In the genomic region with DNA sequence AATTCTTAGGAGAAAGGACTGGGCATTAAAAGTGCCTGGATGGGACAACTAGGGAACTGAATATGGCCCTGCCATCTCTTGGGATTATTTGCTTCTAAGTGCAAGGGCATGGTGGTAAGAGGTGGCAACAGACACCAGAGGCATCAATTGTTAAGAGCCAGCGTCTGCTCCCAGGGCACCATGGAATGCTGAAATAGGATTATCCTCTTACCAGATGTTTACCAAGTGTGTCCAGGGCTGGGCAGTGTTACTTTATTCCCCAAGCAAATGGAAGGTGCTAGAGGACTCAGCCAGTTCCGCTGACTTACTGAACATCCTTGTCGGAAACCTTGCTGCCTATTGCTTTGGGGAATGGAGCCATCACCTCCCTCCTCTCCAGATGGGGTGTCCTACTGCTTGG, we compare ENCODE assay signal across 26 cellular contexts.
DNase-seq lines count a peak whose midpoint lies in the region; ATAC-seq, FAIRE-seq and TF ChIP-seq lines count a peak whose summit lies in the region.
"Had no signal": no experiment of that assay in that cellular context is flagged by ENCODE, and none has a peak within 500 bp of the region (broad histone marks: within the 10 kb centered on the region; RNA-seq: fewer than 3 reads in every experiment).

No MANE protein-coding gene starts in this region.

- DNase-seq in MCF 10A (ENCODE audit: unreplicated experiment) = no peak
- DNase-seq in breast epithelium (ENCODE audit: low spot score in 2 of 2) = no peak
- DNase-seq in SJSA1 (ENCODE audit: low read depth in 1 of 2, low spot score in 2 of 2) = no peak
- no peak for DNase-seq in keratinocyte (ENCODE audit: low read depth, low spot score)
- no peak for DNase-seq in epidermal melanocyte (ENCODE audit: insufficient read length, low spot score)
- no peak for DNase-seq in natural killer cell
- no peak for DNase-seq in SKM-1 (lab: John Stamatoyannopoulos, UW; ENCODE audit: unreplicated experiment)
- DNase-seq: activated CD4-positive, alpha-beta T cell treated with anti-CD3 and anti-CD28 coated beads, Interleukin-2, amount 50 U/mL, for 4 hours; activated CD8-positive, alpha-beta memory T cell treated with anti-CD3 and anti-CD28 coated beads, Interleukin-2, amount 50 U/mL, for 4 hours; aorta; central memory CD4-positive, alpha-beta T cell; DMS53; GF-D8; GOT3; head of caudate nucleus; NCI-H1092 treated with DMSO at 0.1 percent for 48 hours; NCI-H2029; NCI-H345; stimulated activated CD4-positive, alpha-beta T cell treated with anti-CD3 and anti-CD28 coated beads, Interleukin-1b, Interleukin-23, amount 100 ng/mL, for 48 hours; upper lobe of left lung had no signal

- H3K9me3 ChIP-seq in breast epithelium = no peaks in the 10 kb centered on the region
- H3K9me3 ChIP-seq in SJSA1 (replicated peaks) = no peaks in the 10 kb centered on the region
- H3K9me3 ChIP-seq in keratinocyte (ENCODE audit: control insufficient read depth, low read depth, low read length) = no peaks in the 10 kb centered on the region
- H3K9me3 ChIP-seq: upper lobe of left lung had no signal

- no peak for TF ChIP-seq POLR2A in breast epithelium (IDR thresholded peaks at IDR 0.05)

- H3K4me3 Mint-ChIP-seq in MCF 10A (ENCODE audit: unreplicated experiment) (no peak overlapping the region), natural killer cell (no peak overlapping the region)
- H3K4me3 Mint-ChIP-seq: activated naive CD8-positive, alpha-beta T cell; activated T-helper 17 cell treated with anti-CD3 and anti-CD28 coated beads, Interleukin-2, amount 50 U/mL, for 72 hours had no signal

- ATAC-seq in natural killer cell (no peak), HG03039 (IDR thresholded peaks at IDR 0.05; ENCODE audit: unreplicated experiment) (no peak)
- ATAC-seq: activated T-helper 17 cell treated with anti-CD3 and anti-CD28 coated beads, Interleukin-2, amount 50 U/mL, for 72 hours; HepG2 had no signal

- intact Hi-C loops in MCF 10A (cut with micrococcal nuclease) = loop anchor here (10.0 kb wide), 1 partner anchor 54 kb away; no protein-coding TSS in a partner anchor
- intact Hi-C loops in breast epithelium (cut with DNase I; ENCODE audit: low total_unique reads) = no loop called here
- intact Hi-C loops in natural killer cell (cut with micrococcal nuclease) = no loop called here

- H3K9ac ChIP-seq in keratinocyte (ENCODE audit: control insufficient read depth, extremely low read depth, insufficient read depth, low read length) = no peak overlapping the region

- H3K36me3 Mint-ChIP-seq in MCF 10A (ENCODE audit: insufficient read depth, unreplicated experiment) (no peaks in the 10 kb centered on the region), natural killer cell (no peaks in the 10 kb centered on the region)

- POLR2A ChIA-PET in MCF 10A (lab: Yijun Ruan, JAX) = no interaction called here

- H3K9me3 Mint-ChIP-seq in MCF 10A (ENCODE audit: unreplicated experiment) = peaks cover 8% of the 10 kb centered on the region
- no peaks in the 10 kb centered on the region for H3K9me3 Mint-ChIP-seq in natural killer cell

- no peaks in the 10 kb centered on the region for H3K27me3 Mint-ChIP-seq in MCF 10A (ENCODE audit: insufficient read depth, unreplicated experiment)
- H3K27me3 Mint-ChIP-seq in natural killer cell (ENCODE audit: low read depth in 2 of 2) = peaks cover 0 to 4% of the 10 kb centered on the region in 2 donors
- H3K27me3 Mint-ChIP-seq: activated T-helper 17 cell treated with anti-CD3 and anti-CD28 coated beads, Interleukin-2, amount 50 U/mL, for 72 hours had no signal

- H3K4me2 ChIP-seq in keratinocyte (ENCODE audit: control insufficient read depth, extremely low read depth, insufficient read depth, low read depth, low read length) = peak overlapping the region; percentile 74

- H3K79me2 ChIP-seq in keratinocyte (ENCODE audit: control insufficient read depth, insufficient read depth, low read length) = no peaks in the 10 kb centered on the region

- H3K36me3 ChIP-seq in breast epithelium (no peaks in the 10 kb centered on the region), SJSA1 (no peaks in the 10 kb centered on the region), keratinocyte (ENCODE audit: control insufficient read depth in 2 of 2, extremely low read depth in 1 of 2, insufficient read depth in 2 of 2, low read length in 2 of 2) (no peaks in the 10 kb centered on the region)
- H3K36me3 ChIP-seq: upper lobe of left lung had no signal

- CTCF ChIA-PET in MCF 10A (lab: Yijun Ruan, JAX) = interaction anchor here (1.1 to 1.4 kb wide), 2 partner anchors 15 to 321 kb away, joined by 3 to 4 read pairs; no protein-coding TSS in a partner anchor

- H3K4me3 ChIP-seq in breast epithelium (no peak overlapping the region), SJSA1 (no peak overlapping the region), keratinocyte (ENCODE audit: control insufficient read depth in 2 of 3, extremely low read depth in 1 of 3, insufficient read depth in 2 of 3, low read depth in 1 of 3, low read length in 3 of 3) (no peak overlapping the region)
- H3K4me3 ChIP-seq: upper lobe of left lung had no signal

- H3K4me1 ChIP-seq in breast epithelium (no peaks in the 10 kb centered on the region), SJSA1 (replicated peaks) (peaks cover 57% of the 10 kb centered on the region), keratinocyte (ENCODE audit: control insufficient read depth, extremely low read depth, insufficient read depth, low read length) (peaks cover 56% of the 10 kb centered on the region)
- H3K4me1 ChIP-seq: upper lobe of left lung had no signal

- H3K27ac ChIP-seq in breast epithelium (no peak overlapping the region), SJSA1 (peak overlapping the region; percentile 79), keratinocyte (ENCODE audit: control insufficient read depth, insufficient read depth, low read length) (peak overlapping the region; percentile 67)
- H3K27ac ChIP-seq: HL-60, upper lobe of left lung had no signal

- BruUV-seq in MCF 10A (replicated peaks; lab: Mats Ljungman, UMichigan) = no TSS peak

- H4K20me1 ChIP-seq in keratinocyte (ENCODE audit: control insufficient read depth, extremely low read depth, insufficient read depth, low read length) = no peaks in the 10 kb centered on the region

- TF ChIP-seq CTCF in MCF 10A (IDR thresholded peaks at IDR 0.05; ENCODE audit: unreplicated experiment) = no peak
- no peak for TF ChIP-seq CTCF in breast epithelium (IDR thresholded peaks at IDR 0.05)
- no peak for TF ChIP-seq CTCF in keratinocyte (optimal IDR thresholded peaks at IDR 0.05 in 1 of 3, IDR thresholded peaks at IDR 0.05 in 1 of 3, conservative IDR thresholded peaks at IDR 0.05 in 1 of 3; ENCODE audit: extremely low read depth in 1 of 3, insufficient read depth in 2 of 3, low read length in 3 of 3)
- no peak for TF ChIP-seq CTCF in natural killer cell (IDR thresholded peaks at IDR 0.05)

- dilution Hi-C loops in keratinocyte (cut with MboI; ENCODE audit: extremely low pct_ligation_motif_present, low sequenced_read_pairs) = no loop called here

- H3K27ac Mint-ChIP-seq in MCF 10A (ENCODE audit: low read depth, unreplicated experiment) (peak overlapping the region; percentile 36), natural killer cell (no peak overlapping the region)
- H3K27ac Mint-ChIP-seq: activated naive CD8-positive, alpha-beta T cell; activated T-helper 17 cell treated with anti-CD3 and anti-CD28 coated beads, Interleukin-2, amount 50 U/mL, for 72 hours had no signal

- H3K27me3 ChIP-seq in breast epithelium (no peaks in the 10 kb centered on the region), SJSA1 (replicated peaks) (no peaks in the 10 kb centered on the region), keratinocyte (ENCODE audit: control insufficient read depth, extremely low read depth, insufficient read depth, low read length) (no peaks in the 10 kb centered on the region)
- H3K27me3 ChIP-seq: upper lobe of left lung had no signal

- H3K9me1 ChIP-seq in keratinocyte (ENCODE audit: control insufficient read depth, extremely low read depth, insufficient read depth, low read length) = no peaks in the 10 kb centered on the region

- no peak overlapping the region for H2AFZ ChIP-seq in keratinocyte (ENCODE audit: control insufficient read depth, low read length)

- H3K4me1 Mint-ChIP-seq in MCF 10A (ENCODE audit: insufficient read depth, unreplicated experiment) (peaks cover 41% of the 10 kb centered on the region), natural killer cell (peaks cover 0 to 4% of the 10 kb centered on the region in 2 donors)

- no peak for FAIRE-seq in keratinocyte (lab: Jason Lieb, UNC)
- FAIRE-seq: GM18507, HepG2 had no signal

Comparison
In these comparisons a context has a peak if more than half of its experiments do, and no peak if none do; other contexts are left out.
1. H3K27ac ChIP-seq: peak in SJSA1 (single experiment) and keratinocyte (single experiment); none in breast epithelium (0 of 2).